In genomic region chr17:81378941-81379511, GRCh38 we compare ENCODE assay signal across 1 cellular context.
TF ChIP-seq lines count a peak whose summit lies in the region.

No MANE protein-coding gene starts in this region.

TF ChIP-seq in HepG2, 621 proteins besides CTCF, POLR2A, EP300 and RAD21 (continued from another document):
- TF ChIP-seq ZNF263 (CRISPR knock-in tag; IDR thresholded peaks at IDR 0.05) (peak; percentile 13; the same call in 1 of the 2 replicates), HMGA1 (CRISPR knock-in tag; conservative IDR thresholded peaks at IDR 0.05) (no peak), NAIF1 (CRISPR knock-in tag; IDR thresholded peaks at IDR 0.05; ENCODE audit: borderline replicate concordance) (no peak), ARID4A (CRISPR knock-in tag; IDR thresholded peaks at IDR 0.05; ENCODE audit: borderline replicate concordance) (no peak), GPBP1L1 (CRISPR knock-in tag; IDR thresholded peaks at IDR 0.05) (no peak), NR0B2 (CRISPR knock-in tag; IDR thresholded peaks at IDR 0.05) (no peak)
